In genomic region chr4:36243355-36244256, GRCh38 we compare ENCODE assay signal across 8 cellular contexts. TPM values are rescaled to one million over a fixed set of nuclear protein-coding genes. Genes with fewer than 3 reads are reported as not detected.
DNase-seq lines count a peak whose midpoint lies in the region; ATAC-seq and TF ChIP-seq lines count a peak whose summit lies in the region.

No MANE protein-coding gene starts in this region.

- H3K27ac Mint-ChIP-seq in activated naive CD8-positive, alpha-beta T cell treated with anti-CD3 and anti-CD28 coated beads, Interleukin-2, amount 10 ng/mL, durations not matched to agents 7 days and 5 days = peak overlapping the region; percentile 70

- H3K27ac ChIP-seq in right atrium auricular region = peak overlapping the region; percentile 71
- peak overlapping the region; percentile 70 for H3K27ac ChIP-seq in rectal smooth muscle tissue (ENCODE audit: low read depth, low read length)

- POLR2A ChIA-PET in activated naive CD8-positive, alpha-beta T cell treated with anti-CD3 and anti-CD28 coated beads, Interleukin-2, amount 10 ng/mL, durations not matched to agents 7 days and 5 days (lab: Charles Lee) = interaction anchor here (0.6 to 4.3 kb wide), 16 partner anchors 11 to 308 kb away, joined by 3 to 47 read pairs (median 4); no protein-coding TSS in a partner anchor

- ATAC-seq in HG02973 (IDR thresholded peaks at IDR 0.05; ENCODE audit: unreplicated experiment) = peak; percentile 25
- ATAC-seq in activated naive CD8-positive, alpha-beta T cell treated with anti-CD3 and anti-CD28 coated beads, Interleukin-2, amount 10 ng/mL, durations not matched to agents 7 days and 5 days (ENCODE audit: low read depth) = peak; percentile 46

- H3K9me3 Mint-ChIP-seq in activated naive CD8-positive, alpha-beta T cell treated with anti-CD3 and anti-CD28 coated beads, Interleukin-2, amount 10 ng/mL, durations not matched to agents 7 days and 5 days = peaks cover 2% of the 10 kb centered on the region

- H3K9ac ChIP-seq in NT2/D1 (ENCODE audit: insufficient read length, low read depth) (peak overlapping the region; percentile 67), rectal smooth muscle tissue (ENCODE audit: low read length) (peak overlapping the region; percentile 1)

- peaks cover 5% of the 10 kb centered on the region for H3K27me3 Mint-ChIP-seq in activated naive CD8-positive, alpha-beta T cell treated with anti-CD3 and anti-CD28 coated beads, Interleukin-2, amount 10 ng/mL, durations not matched to agents 7 days and 5 days

- TF ChIP-seq CTCF in right atrium auricular region (IDR thresholded peaks at IDR 0.05) = no peak

- peaks cover 25% of the 10 kb centered on the region for H3K36me3 Mint-ChIP-seq in activated naive CD8-positive, alpha-beta T cell treated with anti-CD3 and anti-CD28 coated beads, Interleukin-2, amount 10 ng/mL, durations not matched to agents 7 days and 5 days

- H3K4me3 ChIP-seq in NT2/D1 (ENCODE audit: insufficient read length, low read depth) (peak overlapping the region; percentile 54), right atrium auricular region (peak overlapping the region; percentile 51 to 63), rectal smooth muscle tissue (ENCODE audit: low read length) (peak overlapping the region; percentile 69)

- H3K9me3 ChIP-seq in NT2/D1 (ENCODE audit: insufficient read depth, low read length) = no peaks in the 10 kb centered on the region
- H3K9me3 ChIP-seq in right atrium auricular region = no peaks in the 10 kb centered on the region

- DNase-seq in NCI-H510A treated with DMSO at 0.1 percent for 48 hours (lab: John Stamatoyannopoulos, UW) (peak; percentile 61), NCI-H510A (lab: John Stamatoyannopoulos, UW) (no peak), NT2/D1 (ENCODE audit: low read depth, low spot score) (no peak), right atrium auricular region (ENCODE audit: low spot score) (peak; percentile 63), inferior parietal cortex (ENCODE audit: extremely low spot score) (no peak)
- no peak for DNase-seq in activated naive CD8-positive, alpha-beta T cell treated with anti-CD3 and anti-CD28 coated beads, Interleukin-2, amount 10 ng/mL, durations not matched to agents 7 days and 5 days

- H3K36me3 ChIP-seq in NT2/D1 (ENCODE audit: insufficient read depth, insufficient read length, low read length) (no peaks in the 10 kb centered on the region), right atrium auricular region (no peaks in the 10 kb centered on the region), rectal smooth muscle tissue (ENCODE audit: control insufficient read depth, insufficient read depth, low read length) (no peaks in the 10 kb centered on the region)

- H3K4me1 ChIP-seq in NT2/D1 (ENCODE audit: insufficient read depth, insufficient read length) = no peaks in the 10 kb centered on the region
- H3K4me1 ChIP-seq in right atrium auricular region = no peaks in the 10 kb centered on the region
- H3K4me1 ChIP-seq in rectal smooth muscle tissue (ENCODE audit: control insufficient read depth, insufficient read depth, low read length) = no peaks in the 10 kb centered on the region

- H3K4me1 Mint-ChIP-seq in activated naive CD8-positive, alpha-beta T cell treated with anti-CD3 and anti-CD28 coated beads, Interleukin-2, amount 10 ng/mL, durations not matched to agents 7 days and 5 days = peaks cover 28% of the 10 kb centered on the region

- peaks cover 29% of the 10 kb centered on the region for H3K27me3 ChIP-seq in NT2/D1 (ENCODE audit: insufficient read depth, insufficient read length)
- H3K27me3 ChIP-seq in right atrium auricular region = peaks cover 0 to 3% of the 10 kb centered on the region in 2 donors
- H3K27me3 ChIP-seq in rectal smooth muscle tissue (ENCODE audit: control insufficient read depth, insufficient read depth, low read length) = no peaks in the 10 kb centered on the region

- peak overlapping the region; percentile 80 for H3K4me3 Mint-ChIP-seq in activated naive CD8-positive, alpha-beta T cell treated with anti-CD3 and anti-CD28 coated beads, Interleukin-2, amount 10 ng/mL, durations not matched to agents 7 days and 5 days

RNA-seq across cellular contexts. Expression of gene ARAP2, which starts 0.7 kb away (rescaled TPM):
- total RNA-seq in activated naive CD8-positive, alpha-beta T cell treated with anti-CD3 and anti-CD28 coated beads, Interleukin-2, amount 10 ng/mL, durations not matched to agents 7 days and 5 days = 10 to 100 TPM; 63.7 to 70.3 TPM
- total RNA-seq in right atrium auricular region = 10 to 100 TPM in 1 of 2 donors, 1 to 10 TPM in 1; 5.7 to 10.1 TPM

RNA-seq across cellular contexts. Expression of gene DTHD1, which starts 37.8 kb away (rescaled TPM):
- total RNA-seq in activated naive CD8-positive, alpha-beta T cell treated with anti-CD3 and anti-CD28 coated beads, Interleukin-2, amount 10 ng/mL, durations not matched to agents 7 days and 5 days = 1 to 10 TPM; 4.7 to 5.4 TPM
- under 1 TPM in 1 of 2 donors, not detected in 1; 0.16 TPM for total RNA-seq in right atrium auricular region

Comparison
In these comparisons a context has a peak if more than half of its experiments do, and no peak if none do; other contexts are left out.
1. DNase-seq: peak in NCI-H510A treated with DMSO at 0.1 percent for 48 hours (single experiment) and right atrium auricular region (single experiment); none in NCI-H510A (single experiment), NT2/D1 (single experiment), activated naive CD8-positive, alpha-beta T cell treated with anti-CD3 and anti-CD28 coated beads, Interleukin-2, amount 10 ng/mL, durations not matched to agents 7 days and 5 days (single experiment) and inferior parietal cortex (single experiment).
2. RNA of gene ARAP2, which starts 0.7 kb away (total RNA-seq): 63.7 to 70.3 TPM in activated naive CD8-positive, alpha-beta T cell treated with anti-CD3 and anti-CD28 coated beads, Interleukin-2, amount 10 ng/mL, durations not matched to agents 7 days and 5 days; 5.7 to 10.1 TPM in right atrium auricular region; every median in the first group is over 4 times any median in the second.
3. RNA of gene DTHD1, which starts 37.8 kb away (total RNA-seq): 4.7 to 5.4 TPM in activated naive CD8-positive, alpha-beta T cell treated with anti-CD3 and anti-CD28 coated beads, Interleukin-2, amount 10 ng/mL, durations not matched to agents 7 days and 5 days; 0.16 TPM in right atrium auricular region; every median in the first group is over 4 times any median in the second.
4. Peak in every context shown above with its lines, with median percentiles within 50 percentile points of each other: H3K4me3 ChIP-seq.